ENCODE assay signal across 1 cellular context in genomic region chr9:98219364-98219716, GRCh38.
TF ChIP-seq lines count a peak whose summit lies in the region.

No MANE protein-coding gene starts in this region.

TF ChIP-seq in GM23338, 12 proteins besides CTCF, POLR2A, EP300 and RAD21 (continued from another document):
- TF ChIP-seq REST (IDR thresholded peaks at IDR 0.05; ENCODE audit: unreplicated experiment) (no peak), JUNB (IDR thresholded peaks at IDR 0.05; ENCODE audit: unreplicated experiment) (no peak), POLR2AphosphoS5 (IDR thresholded peaks at IDR 0.05; ENCODE audit: low read depth) (no peak), ZNF462 (CRISPR knock-in tag; IDR thresholded peaks at IDR 0.05) (no peak)
